8 cellular contexts compared by ENCODE assay signal in genomic region chr12:31073527-31074332, GRCh38. TPM values are rescaled to one million over a fixed set of nuclear protein-coding genes. Genes with fewer than 3 reads are reported as not detected.
A peak's percentile ranks its signal among the peaks of the same experiment; 100 is the strongest.
DNase-seq lines count a peak whose midpoint lies in the region; ATAC-seq and TF ChIP-seq lines count a peak whose summit lies in the region.
"Not testable (repeated sequence)": the region's sequence is repeated elsewhere in the genome, so short reads cannot be mapped to it uniquely, and the experiment has no call there.

TSS of gene DDX11 (plus strand) at chr12:31073860. CDS start at chr12:31078394, 4,534 bp downstream.

- peak within 1 kb of the TSS; percentile 61 for H3K4me3 ChIP-seq in BE2C (ENCODE audit: low read depth, low read length)
- H3K4me3 ChIP-seq in coronary artery = peak within 1 kb of the TSS; percentile 86

- peak within 1 kb of the TSS; percentile 32 to 90 for H3K27ac ChIP-seq in coronary artery

- H3K36me3 ChIP-seq in BE2C = not testable (repeated sequence)

- H3K4me1 ChIP-seq in BE2C = not testable (repeated sequence)

- DNase-seq in BE2C (peak; percentile 94), GM19240 (ENCODE audit: insufficient read length, low spot score) (peak; percentile 88), NCI-H524 treated with DMSO at 0.1 percent for 48 hours (lab: John Stamatoyannopoulos, UW) (peak; percentile 83), coronary artery (ENCODE audit: low spot score) (peak; percentile 89), left lobe of liver (ENCODE audit: low spot score) (peak; percentile 96)
- DNase-seq in activated CD4-positive, alpha-beta T cell treated with anti-CD3 and anti-CD28 coated beads for 4 hours = peak; percentile 91 to 92
- DNase-seq in stimulated activated CD4-positive, alpha-beta T cell treated with anti-CD3 and anti-CD28 coated beads, Interleukin-2, amount 100 ng/mL, for 24 hours = peak; percentile 92 to 95

- not testable (repeated sequence) for H3K9me3 ChIP-seq in BE2C

- ATAC-seq in HG03457 (IDR thresholded peaks at IDR 0.05; ENCODE audit: unreplicated experiment) (peak; percentile 95), left lobe of liver (peak; percentile 95)

- TF ChIP-seq CTCF in BE2C (IDR thresholded peaks at IDR 0.05; ENCODE audit: low read depth, low read length); coronary artery (IDR thresholded peaks at IDR 0.05): not testable (repeated sequence)

- not testable (repeated sequence) for H3K27me3 ChIP-seq in BE2C

RNA-seq across cellular contexts. Expression of gene DDX11, which starts in this region (rescaled TPM):
- polyA plus RNA-seq in BE2C (2012; ENCODE audit: insufficient read depth, insufficient read length, low read depth) = 34.4 TPM
- 20.0 TPM for total RNA-seq in left lobe of liver

Comparison
In these comparisons a context has a peak if more than half of its experiments do, and no peak if none do; other contexts are left out.
1. Peak in every context shown above with its lines: DNase-seq, ATAC-seq, H3K4me3 ChIP-seq and H3K27ac ChIP-seq.